ENCODE assay signal across 1 cellular context in the genomic region with DNA sequence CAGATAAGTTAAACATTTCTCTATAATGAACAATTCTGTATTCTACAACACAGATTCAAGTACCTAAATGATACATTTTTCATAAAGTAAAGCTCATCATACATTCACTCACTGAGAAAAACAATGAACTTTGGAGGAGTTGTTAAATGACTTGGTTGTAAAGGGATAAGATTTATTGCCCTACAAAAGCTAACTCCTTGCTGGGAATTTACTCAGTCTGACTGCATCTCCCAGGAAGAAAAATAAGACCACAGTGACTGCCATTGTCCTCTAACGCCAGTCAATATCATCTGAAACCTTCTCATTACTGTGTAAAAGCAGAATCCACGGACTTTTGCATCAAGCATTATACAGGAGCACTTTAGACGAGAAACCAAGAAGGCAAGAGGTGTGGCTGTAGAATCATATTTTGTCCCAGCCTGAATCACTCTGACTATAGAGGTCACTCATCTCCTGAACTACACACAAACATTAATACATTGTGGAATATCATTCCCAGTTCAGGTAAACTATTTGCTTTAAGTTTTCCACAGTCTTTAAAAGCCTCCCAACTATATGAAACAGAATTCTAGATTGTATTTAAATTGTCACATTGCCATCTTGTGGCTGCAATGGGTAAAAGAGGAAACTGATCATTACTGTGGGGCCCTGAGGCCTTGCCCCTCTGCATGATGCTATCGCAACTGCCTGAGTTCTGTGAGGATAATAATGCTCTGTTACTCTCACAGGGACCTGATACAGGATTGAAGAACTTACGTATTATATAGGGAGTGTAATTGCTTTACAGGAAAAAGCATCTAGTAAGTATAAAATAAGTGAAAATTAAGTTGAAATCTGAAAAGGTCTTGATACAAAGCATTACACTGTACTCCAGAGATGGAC.
TF ChIP-seq lines count a peak whose summit lies in the region.

No MANE protein-coding gene starts in this region.

TF ChIP-seq in HEK293, 187 proteins besides CTCF, POLR2A, EP300 and RAD21 (continued from another document):
- TF ChIP-seq, protein P1, sequence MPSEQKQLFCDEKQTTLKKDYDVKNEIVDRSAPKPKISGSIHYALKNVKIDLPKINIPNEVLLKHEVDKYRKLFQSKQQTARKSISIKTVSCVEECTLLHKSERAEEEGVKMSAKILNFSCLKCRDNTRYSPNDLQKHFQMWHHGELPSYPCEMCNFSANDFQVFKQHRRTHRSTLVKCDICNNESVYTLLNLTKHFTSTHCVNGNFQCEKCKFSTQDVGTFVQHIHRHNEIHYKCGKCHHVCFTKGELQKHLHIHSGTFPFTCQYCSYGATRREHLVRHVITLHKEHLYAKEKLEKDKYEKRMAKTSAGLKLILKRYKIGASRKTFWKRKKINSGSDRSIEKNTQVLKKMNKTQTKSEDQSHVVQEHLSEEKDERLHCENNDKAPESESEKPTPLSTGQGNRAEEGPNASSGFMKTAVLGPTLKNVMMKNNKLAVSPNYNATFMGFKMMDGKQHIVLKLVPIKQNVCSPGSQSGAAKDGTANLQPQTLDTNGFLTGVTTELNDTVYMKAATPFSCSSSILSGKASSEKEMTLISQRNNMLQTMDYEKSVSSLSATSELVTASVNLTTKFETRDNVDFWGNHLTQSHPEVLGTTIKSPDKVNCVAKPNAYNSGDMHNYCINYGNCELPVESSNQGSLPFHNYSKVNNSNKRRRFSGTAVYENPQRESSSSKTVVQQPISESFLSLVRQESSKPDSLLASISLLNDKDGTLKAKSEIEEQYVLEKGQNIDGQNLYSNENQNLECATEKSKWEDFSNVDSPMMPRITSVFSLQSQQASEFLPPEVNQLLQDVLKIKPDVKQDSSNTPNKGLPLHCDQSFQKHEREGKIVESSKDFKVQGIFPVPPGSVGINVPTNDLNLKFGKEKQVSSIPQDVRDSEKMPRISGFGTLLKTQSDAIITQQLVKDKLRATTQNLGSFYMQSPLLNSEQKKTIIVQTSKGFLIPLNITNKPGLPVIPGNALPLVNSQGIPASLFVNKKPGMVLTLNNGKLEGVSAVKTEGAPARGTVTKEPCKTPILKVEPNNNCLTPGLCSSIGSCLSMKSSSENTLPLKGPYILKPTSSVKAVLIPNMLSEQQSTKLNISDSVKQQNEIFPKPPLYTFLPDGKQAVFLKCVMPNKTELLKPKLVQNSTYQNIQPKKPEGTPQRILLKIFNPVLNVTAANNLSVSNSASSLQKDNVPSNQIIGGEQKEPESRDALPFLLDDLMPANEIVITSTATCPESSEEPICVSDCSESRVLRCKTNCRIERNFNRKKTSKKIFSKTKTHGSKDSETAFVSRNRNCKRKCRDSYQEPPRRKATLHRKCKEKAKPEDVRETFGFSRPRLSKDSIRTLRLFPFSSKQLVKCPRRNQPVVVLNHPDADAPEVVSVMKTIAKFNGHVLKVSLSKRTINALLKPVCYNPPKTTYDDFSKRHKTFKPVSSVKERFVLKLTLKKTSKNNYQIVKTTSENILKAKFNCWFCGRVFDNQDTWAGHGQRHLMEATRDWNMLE (tag by site-specific recombination; conservative IDR thresholded peaks at IDR 0.05; ENCODE audit: low read depth): no peak
- TF ChIP-seq, protein P2, sequence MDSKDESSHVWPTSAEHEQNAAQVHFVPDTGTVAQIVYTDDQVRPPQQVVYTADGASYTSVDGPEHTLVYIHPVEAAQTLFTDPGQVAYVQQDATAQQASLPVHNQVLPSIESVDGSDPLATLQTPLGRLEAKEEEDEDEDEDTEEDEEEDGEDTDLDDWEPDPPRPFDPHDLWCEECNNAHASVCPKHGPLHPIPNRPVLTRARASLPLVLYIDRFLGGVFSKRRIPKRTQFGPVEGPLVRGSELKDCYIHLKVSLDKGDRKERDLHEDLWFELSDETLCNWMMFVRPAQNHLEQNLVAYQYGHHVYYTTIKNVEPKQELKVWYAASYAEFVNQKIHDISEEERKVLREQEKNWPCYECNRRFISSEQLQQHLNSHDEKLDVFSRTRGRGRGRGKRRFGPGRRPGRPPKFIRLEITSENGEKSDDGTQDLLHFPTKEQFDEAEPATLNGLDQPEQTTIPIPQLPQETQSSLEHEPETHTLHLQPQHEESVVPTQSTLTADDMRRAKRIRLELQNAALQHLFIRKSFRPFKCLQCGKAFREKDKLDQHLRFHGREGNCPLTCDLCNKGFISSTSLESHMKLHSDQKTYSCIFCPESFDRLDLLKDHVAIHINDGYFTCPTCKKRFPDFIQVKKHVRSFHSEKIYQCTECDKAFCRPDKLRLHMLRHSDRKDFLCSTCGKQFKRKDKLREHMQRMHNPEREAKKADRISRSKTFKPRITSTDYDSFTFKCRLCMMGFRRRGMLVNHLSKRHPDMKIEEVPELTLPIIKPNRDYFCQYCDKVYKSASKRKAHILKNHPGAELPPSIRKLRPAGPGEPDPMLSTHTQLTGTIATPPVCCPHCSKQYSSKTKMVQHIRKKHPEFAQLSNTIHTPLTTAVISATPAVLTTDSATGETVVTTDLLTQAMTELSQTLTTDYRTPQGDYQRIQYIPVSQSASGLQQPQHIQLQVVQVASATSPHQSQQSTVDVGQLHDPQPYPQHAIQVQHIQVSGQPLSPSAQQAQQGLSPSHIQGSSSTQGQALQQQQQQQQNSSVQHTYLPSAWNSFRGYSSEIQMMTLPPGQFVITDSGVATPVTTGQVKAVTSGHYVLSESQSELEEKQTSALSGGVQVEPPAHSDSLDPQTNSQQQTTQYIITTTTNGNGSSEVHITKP (tag by site-specific recombination; IDR thresholded peaks at IDR 0.05): peak; percentile 52
- TF ChIP-seq OVOL3 (tag by site-specific recombination; IDR thresholded peaks at IDR 0.05) (no peak), ZNF660 (tag by site-specific recombination; IDR thresholded peaks at IDR 0.05) (peak; percentile 49; the same call in 1 of the 2 replicates), ZNF394 (tag by site-specific recombination; IDR thresholded peaks at IDR 0.05; ENCODE audit: borderline replicate concordance) (no peak), ZFP41 (tag by site-specific recombination; IDR thresholded peaks at IDR 0.05; ENCODE audit: borderline replicate concordance) (no peak), GLIS2 (tag by site-specific recombination; IDR thresholded peaks at IDR 0.05) (no peak), ZNF707 (tag by site-specific recombination; IDR thresholded peaks at IDR 0.05) (no peak), HOXD13 (CRISPR knock-in tag; IDR thresholded peaks at IDR 0.05; ENCODE audit: borderline replicate concordance) (no peak), SCRT2 (tag by site-specific recombination; IDR thresholded peaks at IDR 0.05) (no peak), IKZF3 (tag by site-specific recombination; IDR thresholded peaks at IDR 0.05) (peak; percentile 49; the same call in 1 of the 2 replicates), ZNF473 (tag by site-specific recombination; IDR thresholded peaks at IDR 0.05) (no peak), ZNF366 (tag by site-specific recombination; conservative IDR thresholded peaks at IDR 0.05) (no peak), ZNF10 (tag by site-specific recombination; IDR thresholded peaks at IDR 0.05) (no peak), KLF10 (tag by site-specific recombination; IDR thresholded peaks at IDR 0.05) (0 out of 2 replicates have a peak, but pooled peaks have one; percentile 26), ZFP69B (tag by site-specific recombination; IDR thresholded peaks at IDR 0.05) (0 out of 2 replicates have a peak, but pooled peaks have one; percentile 33), ZNF670 (tag by site-specific recombination; IDR thresholded peaks at IDR 0.05; ENCODE audit: low read depth) (no peak)
- TF ChIP-seq, protein P3, sequence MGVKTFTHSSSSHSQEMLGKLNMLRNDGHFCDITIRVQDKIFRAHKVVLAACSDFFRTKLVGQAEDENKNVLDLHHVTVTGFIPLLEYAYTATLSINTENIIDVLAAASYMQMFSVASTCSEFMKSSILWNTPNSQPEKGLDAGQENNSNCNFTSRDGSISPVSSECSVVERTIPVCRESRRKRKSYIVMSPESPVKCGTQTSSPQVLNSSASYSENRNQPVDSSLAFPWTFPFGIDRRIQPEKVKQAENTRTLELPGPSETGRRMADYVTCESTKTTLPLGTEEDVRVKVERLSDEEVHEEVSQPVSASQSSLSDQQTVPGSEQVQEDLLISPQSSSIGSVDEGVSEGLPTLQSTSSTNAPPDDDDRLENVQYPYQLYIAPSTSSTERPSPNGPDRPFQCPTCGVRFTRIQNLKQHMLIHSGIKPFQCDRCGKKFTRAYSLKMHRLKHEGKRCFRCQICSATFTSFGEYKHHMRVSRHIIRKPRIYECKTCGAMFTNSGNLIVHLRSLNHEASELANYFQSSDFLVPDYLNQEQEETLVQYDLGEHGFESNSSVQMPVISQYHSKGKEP (tag by site-specific recombination; IDR thresholded peaks at IDR 0.05): peak; percentile 19; the same call in 1 of the 2 replicates
- TF ChIP-seq, protein P4, sequence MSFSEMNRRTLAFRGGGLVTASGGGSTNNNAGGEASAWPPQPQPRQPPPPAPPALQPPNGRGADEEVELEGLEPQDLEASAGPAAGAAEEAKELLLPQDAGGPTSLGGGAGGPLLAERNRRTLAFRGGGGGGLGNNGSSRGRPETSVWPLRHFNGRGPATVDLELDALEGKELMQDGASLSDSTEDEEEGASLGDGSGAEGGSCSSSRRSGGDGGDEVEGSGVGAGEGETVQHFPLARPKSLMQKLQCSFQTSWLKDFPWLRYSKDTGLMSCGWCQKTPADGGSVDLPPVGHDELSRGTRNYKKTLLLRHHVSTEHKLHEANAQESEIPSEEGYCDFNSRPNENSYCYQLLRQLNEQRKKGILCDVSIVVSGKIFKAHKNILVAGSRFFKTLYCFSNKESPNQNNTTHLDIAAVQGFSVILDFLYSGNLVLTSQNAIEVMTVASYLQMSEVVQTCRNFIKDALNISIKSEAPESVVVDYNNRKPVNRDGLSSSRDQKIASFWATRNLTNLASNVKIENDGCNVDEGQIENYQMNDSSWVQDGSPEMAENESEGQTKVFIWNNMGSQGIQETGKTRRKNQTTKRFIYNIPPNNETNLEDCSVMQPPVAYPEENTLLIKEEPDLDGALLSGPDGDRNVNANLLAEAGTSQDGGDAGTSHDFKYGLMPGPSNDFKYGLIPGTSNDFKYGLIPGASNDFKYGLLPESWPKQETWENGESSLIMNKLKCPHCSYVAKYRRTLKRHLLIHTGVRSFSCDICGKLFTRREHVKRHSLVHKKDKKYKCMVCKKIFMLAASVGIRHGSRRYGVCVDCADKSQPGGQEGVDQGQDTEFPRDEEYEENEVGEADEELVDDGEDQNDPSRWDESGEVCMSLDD (tag by site-specific recombination; IDR thresholded peaks at IDR 0.05): no peak
- TF ChIP-seq, protein P5, sequence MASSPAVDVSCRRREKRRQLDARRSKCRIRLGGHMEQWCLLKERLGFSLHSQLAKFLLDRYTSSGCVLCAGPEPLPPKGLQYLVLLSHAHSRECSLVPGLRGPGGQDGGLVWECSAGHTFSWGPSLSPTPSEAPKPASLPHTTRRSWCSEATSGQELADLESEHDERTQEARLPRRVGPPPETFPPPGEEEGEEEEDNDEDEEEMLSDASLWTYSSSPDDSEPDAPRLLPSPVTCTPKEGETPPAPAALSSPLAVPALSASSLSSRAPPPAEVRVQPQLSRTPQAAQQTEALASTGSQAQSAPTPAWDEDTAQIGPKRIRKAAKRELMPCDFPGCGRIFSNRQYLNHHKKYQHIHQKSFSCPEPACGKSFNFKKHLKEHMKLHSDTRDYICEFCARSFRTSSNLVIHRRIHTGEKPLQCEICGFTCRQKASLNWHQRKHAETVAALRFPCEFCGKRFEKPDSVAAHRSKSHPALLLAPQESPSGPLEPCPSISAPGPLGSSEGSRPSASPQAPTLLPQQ (tag by site-specific recombination; IDR thresholded peaks at IDR 0.05): peak; percentile 77; the same call in 1 of the 2 replicates
- TF ChIP-seq, protein P6, sequence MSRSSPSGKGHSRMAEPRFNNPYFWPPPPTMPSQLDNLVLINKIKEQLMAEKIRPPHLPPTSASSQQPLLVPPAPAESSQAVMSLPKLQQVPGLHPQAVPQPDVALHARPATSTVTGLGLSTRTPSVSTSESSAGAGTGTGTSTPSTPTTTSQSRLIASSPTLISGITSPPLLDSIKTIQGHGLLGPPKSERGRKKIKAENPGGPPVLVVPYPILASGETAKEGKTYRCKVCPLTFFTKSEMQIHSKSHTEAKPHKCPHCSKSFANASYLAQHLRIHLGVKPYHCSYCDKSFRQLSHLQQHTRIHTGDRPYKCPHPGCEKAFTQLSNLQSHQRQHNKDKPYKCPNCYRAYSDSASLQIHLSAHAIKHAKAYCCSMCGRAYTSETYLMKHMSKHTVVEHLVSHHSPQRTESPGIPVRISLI (tag by site-specific recombination; IDR thresholded peaks at IDR 0.05): no peak
- TF ChIP-seq, protein P7, sequence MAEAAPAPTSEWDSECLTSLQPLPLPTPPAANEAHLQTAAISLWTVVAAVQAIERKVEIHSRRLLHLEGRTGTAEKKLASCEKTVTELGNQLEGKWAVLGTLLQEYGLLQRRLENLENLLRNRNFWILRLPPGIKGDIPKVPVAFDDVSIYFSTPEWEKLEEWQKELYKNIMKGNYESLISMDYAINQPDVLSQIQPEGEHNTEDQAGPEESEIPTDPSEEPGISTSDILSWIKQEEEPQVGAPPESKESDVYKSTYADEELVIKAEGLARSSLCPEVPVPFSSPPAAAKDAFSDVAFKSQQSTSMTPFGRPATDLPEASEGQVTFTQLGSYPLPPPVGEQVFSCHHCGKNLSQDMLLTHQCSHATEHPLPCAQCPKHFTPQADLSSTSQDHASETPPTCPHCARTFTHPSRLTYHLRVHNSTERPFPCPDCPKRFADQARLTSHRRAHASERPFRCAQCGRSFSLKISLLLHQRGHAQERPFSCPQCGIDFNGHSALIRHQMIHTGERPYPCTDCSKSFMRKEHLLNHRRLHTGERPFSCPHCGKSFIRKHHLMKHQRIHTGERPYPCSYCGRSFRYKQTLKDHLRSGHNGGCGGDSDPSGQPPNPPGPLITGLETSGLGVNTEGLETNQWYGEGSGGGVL (tag by site-specific recombination; IDR thresholded peaks at IDR 0.05): no peak
TF ChIP-seq in HEK293: peak in this region for 13.
